ENCODE assay signal across 8 cellular contexts in the genomic region with DNA sequence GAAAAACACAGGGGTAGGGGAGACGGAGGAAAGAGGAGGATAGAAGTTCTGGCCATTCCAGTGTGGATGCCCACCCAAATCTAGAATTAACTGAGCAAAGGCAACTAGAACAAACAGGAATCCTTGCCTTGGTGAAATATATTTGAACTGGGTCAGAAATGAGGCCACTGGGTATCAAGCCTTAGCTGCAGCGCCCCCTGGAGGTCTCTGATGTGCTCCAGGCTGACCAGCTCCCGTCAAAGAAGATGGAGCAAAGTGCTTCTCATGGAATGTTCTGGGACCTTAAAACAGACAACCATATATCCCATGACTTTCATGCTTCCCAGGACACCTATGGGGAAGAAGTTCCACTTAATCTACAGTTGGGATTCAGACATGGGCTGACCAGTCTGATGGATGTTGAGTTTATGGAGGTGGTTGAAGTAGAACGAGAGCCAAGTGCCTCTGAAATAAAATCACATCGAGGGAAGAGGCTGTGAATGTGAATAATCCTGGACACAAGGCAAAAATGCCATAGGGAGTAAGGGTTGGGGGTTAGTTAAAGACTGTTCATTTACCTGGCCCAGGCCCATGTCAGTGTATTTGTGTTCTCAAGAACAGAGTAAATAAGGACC. TPM values are rescaled to one million over a fixed set of nuclear protein-coding genes. Genes with fewer than 3 reads are reported as not detected.
DNase-seq lines count a peak whose midpoint lies in the region; ATAC-seq and TF ChIP-seq lines count a peak whose summit lies in the region.

No MANE protein-coding gene starts in this region.

- H3K36me3 ChIP-seq in OCI-LY3 (replicated peaks; ENCODE audit: low read depth, low read length) (no peaks in the 10 kb centered on the region), parathyroid adenoma (ENCODE audit: control insufficient read depth, insufficient read depth, low read length) (no peaks in the 10 kb centered on the region), uterus (no peaks in the 10 kb centered on the region)

- H3K4me3 ChIP-seq in OCI-LY3 (ENCODE audit: low read length) (no peak overlapping the region), fibroblast of villous mesenchyme (ENCODE audit: low read depth, low read length) (no peak overlapping the region), parathyroid adenoma (ENCODE audit: low read depth, low read length) (no peak overlapping the region), uterus (no peak overlapping the region)

- H4K20me1 ChIP-seq in OCI-LY3 (ENCODE audit: insufficient read depth, low read length) = no peaks in the 10 kb centered on the region

- TF ChIP-seq CTCF in OCI-LY3 (IDR thresholded peaks at IDR 0.05; ENCODE audit: low read depth, low read length) (peak; percentile 77), fibroblast of villous mesenchyme (IDR thresholded peaks at IDR 0.05; ENCODE audit: insufficient read depth, low read depth, low read length) (peak; percentile 77), parathyroid adenoma (IDR thresholded peaks at IDR 0.05) (peak; percentile 60), uterus (IDR thresholded peaks at IDR 0.05) (peak in 3 of 4 experiments; percentile 4 to 44 (median 43))

- no peaks in the 10 kb centered on the region for H3K9me3 ChIP-seq in OCI-LY3 (ENCODE audit: insufficient read depth, low read length)
- H3K9me3 ChIP-seq in parathyroid adenoma (ENCODE audit: control insufficient read depth, low read length) = no peaks in the 10 kb centered on the region
- H3K9me3 ChIP-seq in uterus = no peaks in the 10 kb centered on the region

- no peaks in the 10 kb centered on the region; the same call in 1 of the 2 replicates for H3K27me3 ChIP-seq in OCI-LY3 (ENCODE audit: low read depth, low read length)
- H3K27me3 ChIP-seq in parathyroid adenoma (ENCODE audit: control insufficient read depth, insufficient read depth, low read length) = no peaks in the 10 kb centered on the region
- no peaks in the 10 kb centered on the region for H3K27me3 ChIP-seq in uterus

- no peak for ATAC-seq in GM21717 (IDR thresholded peaks at IDR 0.05; ENCODE audit: unreplicated experiment)

- DNase-seq in NCI-H2081 (lab: John Stamatoyannopoulos, UW) (peak; percentile 9 to 28), NCI-H2081 treated with DMSO at 0.1 percent for 48 hours (lab: John Stamatoyannopoulos, UW) (no peak), activated T-cell treated with anti-CD3 and anti-CD28 coated beads for 4 hours (peak; percentile 48), fibroblast of villous mesenchyme (ENCODE audit: low read depth) (peak; percentile 38), uterus (peak; percentile 33 to 51)

- H3K27ac ChIP-seq in OCI-LY3 (ENCODE audit: low read length) (no peak overlapping the region), parathyroid adenoma (no peak overlapping the region), uterus (no peak overlapping the region)

- H3K4me1 ChIP-seq in OCI-LY3 (ENCODE audit: low read length) (no peaks in the 10 kb centered on the region), parathyroid adenoma (peaks cover 4% of the 10 kb centered on the region), uterus (no peaks in the 10 kb centered on the region)

- intact Hi-C loops in uterus (cut with DNase I; ENCODE audit: low total_unique reads) = no loop called here

- H2AFZ ChIP-seq in OCI-LY3 (ENCODE audit: low read depth, low read length) (no peak overlapping the region), parathyroid adenoma (no peak overlapping the region)

- H3K79me2 ChIP-seq in OCI-LY3 (ENCODE audit: low read length) (no peaks in the 10 kb centered on the region), parathyroid adenoma (no peaks in the 10 kb centered on the region)

- TF ChIP-seq POLR2A in uterus (IDR thresholded peaks at IDR 0.05) = no peak

- H3K9ac ChIP-seq in OCI-LY3 (ENCODE audit: low read length) = no peak overlapping the region
- no peak overlapping the region for H3K9ac ChIP-seq in parathyroid adenoma

- no peak overlapping the region for H3K4me2 ChIP-seq in OCI-LY3 (ENCODE audit: low read length)
- no peak overlapping the region for H3K4me2 ChIP-seq in parathyroid adenoma (ENCODE audit: low read length)

RNA-seq across cellular contexts. Expression of a gene that starts 50.4 kb away (rescaled TPM):
- total RNA-seq in fibroblast of villous mesenchyme = 5.5 and 9.1 TPM in 2 replicates
- total RNA-seq in uterus = 100 to 1,000 TPM in 1 of 4 donors, 10 to 100 TPM in 3; 19.8 to 108 (median 43.6) TPM

RNA-seq across cellular contexts. Expression of a gene that starts 52.8 kb away (rescaled TPM):
- total RNA-seq in fibroblast of villous mesenchyme (0.43 and 0.97 TPM in 2 replicates), uterus (100 to 1,000 TPM in 2 of 4 donors, 10 to 100 TPM in 2; 48.0 to 187 (median 135) TPM)

Comparison
In these comparisons a context has a peak if more than half of its experiments do, and no peak if none do; other contexts are left out.
1. RNA of a gene that starts 52.8 kb away (total RNA-seq): 48.0 to 187 TPM in uterus; 0.43 to 0.97 TPM in fibroblast of villous mesenchyme; every median in the first group is over 10 times any median in the second.
2. Peak in every context shown above with its lines, with median percentiles within 50 percentile points of each other: CTCF ChIP-seq.